Comparison of ENCODE assay signal across 8 cellular contexts in genomic region chr14:60753264-60754126, GRCh38. TPM values are rescaled to one million over a fixed set of nuclear protein-coding genes. Genes with fewer than 3 reads are reported as not detected.
DNase-seq lines count a peak whose midpoint lies in the region; ATAC-seq and TF ChIP-seq lines count a peak whose summit lies in the region.

No MANE protein-coding gene starts in this region.

- TF ChIP-seq CTCF in AG10803 (conservative IDR thresholded peaks at IDR 0.05; ENCODE audit: low read length) (no peak), type B pancreatic cell (conservative IDR thresholded peaks at IDR 0.05) (no peak), mammary epithelial cell (conservative IDR thresholded peaks at IDR 0.05 in 1 of 2, IDR thresholded peaks at IDR 0.05 in 1 of 2; ENCODE audit: extremely low read depth in 1 of 2, insufficient read depth in 1 of 2, low read depth in 1 of 2, low read length in 2 of 2) (no peak)

- dilution Hi-C loops in mammary epithelial cell (cut with HindIII; ENCODE audit: low sequenced_read_pairs), result no loop called here

- H3K4me1 Mint-ChIP-seq in naive B cell (peaks cover 20 to 39% (median 24%) of the 10 kb centered on the region in 3 donors), type B pancreatic cell (ENCODE audit: unreplicated experiment) (peaks cover 22% of the 10 kb centered on the region)

- H3K4me2 ChIP-seq in mammary epithelial cell (ENCODE audit: insufficient read depth, low read depth, low read length), result no peak overlapping the region

- ATAC-seq in GM19455 (IDR thresholded peaks at IDR 0.05; ENCODE audit: unreplicated experiment), result peak; percentile 99
- peak; percentile 98 for ATAC-seq in HG03520 (IDR thresholded peaks at IDR 0.05; ENCODE audit: unreplicated experiment)
- ATAC-seq in naive B cell (ENCODE audit: low read depth in 2 of 2), result peak; percentile 93 to 94

- H3K36me3 Mint-ChIP-seq in naive B cell, result peaks cover 0 to 5% of the 10 kb centered on the region in 2 donors
- peaks cover 12% of the 10 kb centered on the region for H3K36me3 Mint-ChIP-seq in type B pancreatic cell

- CTCF ChIA-PET in mammary epithelial cell (lab: Charles Lee; ENCODE audit: low non-redundant PET), result no interaction called here

- in situ Hi-C loops in mammary epithelial cell (cut with MboI; ENCODE audit: low sequenced_read_pairs in 2 of 2), result no loop called here

- H3K4me1 ChIP-seq in mammary epithelial cell (ENCODE audit: insufficient read depth, low read length), result peaks cover 21% of the 10 kb centered on the region

- no TSS peak for BruUV-seq in mammary epithelial cell (replicated peaks; lab: Mats Ljungman, UMichigan)

- H2AFZ ChIP-seq in mammary epithelial cell (ENCODE audit: low read depth, low read length), result no peak overlapping the region

- H3K9me3 Mint-ChIP-seq in naive B cell, result peaks cover 0 to 2% (median 0%) of the 10 kb centered on the region in 7 donors
- H3K9me3 Mint-ChIP-seq in type B pancreatic cell, result no peaks in the 10 kb centered on the region

- H3K4me3 ChIP-seq in AG10803 (ENCODE audit: low read length), result no peak overlapping the region
- no peak overlapping the region for H3K4me3 ChIP-seq in mammary epithelial cell (replicated peaks in 1 of 3; ENCODE audit: insufficient read depth in 1 of 3, low read depth in 2 of 3, low read length in 3 of 3)

- H3K79me2 ChIP-seq in mammary epithelial cell (ENCODE audit: insufficient read depth, low read length), result peaks cover 79% of the 10 kb centered on the region

- intact Hi-C loops in mammary epithelial cell (cut with micrococcal nuclease), result no loop called here

- DNase-seq in AG10803 (ENCODE audit: low read depth), result peak; percentile 61
- DNase-seq in activated CD4-positive, alpha-beta T cell treated with anti-CD3 and anti-CD28 coated beads, Interleukin-2, amount 50 U/mL, for 4 hours, result peak; percentile 15 to 18
- DNase-seq in naive B cell, result peak; percentile 71
- no peak for DNase-seq in type B pancreatic cell (ENCODE audit: extremely low spot score, unreplicated experiment)
- no peak for DNase-seq in T1000 (lab: John Stamatoyannopoulos, UW)
- DNase-seq in mammary epithelial cell, result no peak

- peaks cover 0 to 10% (median 0%) of the 10 kb centered on the region in 3 donors for H3K27me3 Mint-ChIP-seq in naive B cell
- H3K27me3 Mint-ChIP-seq in type B pancreatic cell, result no peaks in the 10 kb centered on the region

- H3K36me3 ChIP-seq in mammary epithelial cell (ENCODE audit: insufficient read depth, low read length), result peaks cover 4% of the 10 kb centered on the region

- WGBS in mammary epithelial cell (ENCODE audit: low coverage, missing lambda C conversion rate), result 97% methylated on average over 7 of the region's 7 CpGs

- no peak overlapping the region for H3K27ac ChIP-seq in mammary epithelial cell (ENCODE audit: insufficient read depth, low read depth, low read length)

- H3K27ac Mint-ChIP-seq in naive B cell (peak overlapping the region; percentile 6 to 88 (median 61)), type B pancreatic cell (no peak overlapping the region)

- no peak overlapping the region for H3K9ac ChIP-seq in mammary epithelial cell (ENCODE audit: insufficient read depth, low read length)

- no peaks in the 10 kb centered on the region for H3K9me3 ChIP-seq in mammary epithelial cell (replicated peaks; ENCODE audit: insufficient read depth, low read length)

- no peaks in the 10 kb centered on the region for H4K20me1 ChIP-seq in mammary epithelial cell (ENCODE audit: insufficient read depth, low read length)

- peak overlapping the region in 5 of 8 donors; percentile 13 to 38 (median 31) for H3K4me3 Mint-ChIP-seq in naive B cell
- no peak overlapping the region for H3K4me3 Mint-ChIP-seq in type B pancreatic cell

- H3K27me3 ChIP-seq in mammary epithelial cell (ENCODE audit: insufficient read depth, low read length), result no peaks in the 10 kb centered on the region

RNA-seq across cellular contexts. Expression of gene MNAT1, which starts 18.9 kb away (rescaled TPM):
- 10 to 100 TPM; 14.5 to 27.4 (median 22.1) TPM for polyA plus RNA-seq in naive B cell (ENCODE audit: low read depth in 6 of 6)
- 24.9 and 32.7 TPM in 2 replicates for total RNA-seq in type B pancreatic cell (ENCODE audit: low replicate concordance)
- 10 to 100 TPM; 61.5 to 68.4 TPM for total RNA-seq in mammary epithelial cell
- polyA plus RNA-seq in mammary epithelial cell, result 44.5 TPM
- polyA minus RNA-seq in mammary epithelial cell, result 54.7 TPM

RNA-seq across cellular contexts. Expression of gene SIX4, which starts 29.3 kb away (rescaled TPM):
- not detected for polyA plus RNA-seq in naive B cell (ENCODE audit: low read depth in 6 of 6)
- 18.2 and 26.0 TPM in 2 replicates for total RNA-seq in type B pancreatic cell (ENCODE audit: low replicate concordance)
- 10 to 100 TPM; 10.7 to 13.2 TPM for total RNA-seq in mammary epithelial cell
- 4.2 TPM for polyA plus RNA-seq in mammary epithelial cell
- 17.6 TPM for polyA minus RNA-seq in mammary epithelial cell

Comparison
In these comparisons a context has a peak if more than half of its experiments do, and no peak if none do; other contexts are left out.
1. DNase-seq: peak in AG10803 (single experiment), activated CD4-positive, alpha-beta T cell treated with anti-CD3 and anti-CD28 coated beads, Interleukin-2, amount 50 U/mL, for 4 hours (2 of 2) and naive B cell (single experiment); none in type B pancreatic cell (single experiment), T1000 (single experiment) and mammary epithelial cell (single experiment).
2. Peak in every context shown above with its lines, with median percentiles within 50 percentile points of each other: ATAC-seq.